In genomic region chr9:16030513-16031185, GRCh38 we compare ENCODE assay signal across 8 cellular contexts.
DNase-seq lines count a peak whose midpoint lies in the region; ATAC-seq lines count a peak whose summit lies in the region.

No MANE protein-coding gene starts in this region.

- peak; percentile 92 for ATAC-seq in HG02973 (IDR thresholded peaks at IDR 0.05; ENCODE audit: unreplicated experiment)

- in situ Hi-C loops in SK-MEL-5 (cut with HindIII; ENCODE audit: low pct_unique_long_range_greater_than_20kb, low sequenced_read_pairs), result no loop called here

- DNase-seq in stimulated activated CD4-positive, alpha-beta T cell treated with anti-CD3 and anti-CD28 coated beads, Interleukin-15, amount 100 ng/mL, for 24 hours, result peak; percentile 27
- no peak for DNase-seq in stimulated activated CD4-positive, alpha-beta T cell treated with anti-CD3 and anti-CD28 coated beads, Interleukin-4, amount 100 ng/mL, for 1 hour
- DNase-seq in SK-MEL-5 (ENCODE audit: low read depth, low spot score) (peak; percentile 84), islet precursor cell (peak; percentile 95), COR-L47 (lab: John Stamatoyannopoulos, UW) (no peak), SHP77 (lab: John Stamatoyannopoulos, UW) (no peak)
- DNase-seq in activated CD4-positive, CD25-positive, alpha-beta regulatory T cell (lab: John Stamatoyannopoulos, UW), result no peak

Comparison
In these comparisons a context has a peak if more than half of its experiments do, and no peak if none do; other contexts are left out.
1. DNase-seq: peak in stimulated activated CD4-positive, alpha-beta T cell treated with anti-CD3 and anti-CD28 coated beads, Interleukin-15, amount 100 ng/mL, for 24 hours (single experiment), SK-MEL-5 (single experiment) and islet precursor cell (single experiment); none in stimulated activated CD4-positive, alpha-beta T cell treated with anti-CD3 and anti-CD28 coated beads, Interleukin-4, amount 100 ng/mL, for 1 hour (single experiment), COR-L47 (single experiment), activated CD4-positive, CD25-positive, alpha-beta regulatory T cell (0 of 4) and SHP77 (0 of 2).